Comparison of ENCODE assay signal across 10 cellular contexts in the genomic region with DNA sequence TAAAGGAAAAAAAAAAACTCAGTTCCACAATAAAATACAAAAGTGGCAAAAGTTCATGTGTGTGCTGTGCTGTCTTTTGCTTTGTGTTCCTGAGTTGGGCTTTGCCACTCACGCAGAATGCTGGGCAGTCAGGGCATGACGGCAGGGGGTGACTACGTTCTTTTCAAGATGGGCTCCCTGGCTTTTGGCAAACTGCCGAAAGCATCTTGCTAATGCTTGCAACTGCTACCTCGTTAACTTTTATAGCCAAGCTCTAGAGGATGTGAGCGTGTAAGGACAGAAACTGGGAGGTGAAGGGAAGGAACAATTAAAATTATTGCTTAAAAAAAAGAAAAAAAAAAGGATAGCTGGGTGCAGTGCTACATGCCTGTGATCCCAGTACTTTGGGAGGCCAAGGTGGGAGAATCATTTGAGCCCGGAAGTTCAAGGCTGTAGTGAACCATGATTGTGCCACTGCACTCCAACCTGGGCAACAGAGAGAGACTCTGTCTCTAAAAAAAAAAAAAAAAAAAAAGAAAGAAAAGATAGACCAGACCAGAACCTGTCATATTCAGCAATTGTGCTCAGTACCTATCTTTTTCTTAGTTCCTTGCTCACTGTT.
DNase-seq lines count a peak whose midpoint lies in the region; ATAC-seq and TF ChIP-seq lines count a peak whose summit lies in the region.
"Had no signal": no experiment of that assay in that cellular context is flagged by ENCODE, and none has a peak within 500 bp of the region (broad histone marks: within the 10 kb centered on the region; RNA-seq: fewer than 3 reads in every experiment).

No MANE protein-coding gene starts in this region.

- H3K9me3 ChIP-seq in gastrocnemius medialis: no peaks in the 10 kb centered on the region
- H3K9me3 ChIP-seq: upper lobe of left lung had no signal

- intact Hi-C loops in gastrocnemius medialis (cut with DNase I; ENCODE audit: low total_unique reads): no loop called here

- no peak for TF ChIP-seq CTCF in gastrocnemius medialis (IDR thresholded peaks at IDR 0.05 in 4 of 5, conservative IDR thresholded peaks at IDR 0.05 in 1 of 5)
- TF ChIP-seq CTCF in coronary artery (IDR thresholded peaks at IDR 0.05): no peak

- H3K4me3 ChIP-seq in gastrocnemius medialis (no peak overlapping the region), coronary artery (no peak overlapping the region)
- H3K4me3 ChIP-seq: upper lobe of left lung had no signal

- in situ Hi-C loops in gastrocnemius medialis (cut with MboI; ENCODE audit: low sequenced_read_pairs in 4 of 4): no loop called here

- no peak for ATAC-seq in HG02642 (IDR thresholded peaks at IDR 0.05; ENCODE audit: poor library complexity, unreplicated experiment)
- no peak for ATAC-seq in gastrocnemius medialis

- TF ChIP-seq POLR2A in gastrocnemius medialis (IDR thresholded peaks at IDR 0.05): no peak

- no peaks in the 10 kb centered on the region for H3K27me3 ChIP-seq in gastrocnemius medialis
- H3K27me3 ChIP-seq: upper lobe of left lung had no signal

- peaks cover 5 to 6% of the 10 kb centered on the region in 2 donors for H3K4me1 ChIP-seq in gastrocnemius medialis

- no peaks in the 10 kb centered on the region for H3K36me3 ChIP-seq in gastrocnemius medialis
- H3K36me3 ChIP-seq: upper lobe of left lung had no signal

- DNase-seq in DMS79 (lab: John Stamatoyannopoulos, UW) (peak; percentile 80), NCI-H1092 treated with DMSO at 0.1 percent for 48 hours (lab: John Stamatoyannopoulos, UW) (peak; percentile 67), T1000 (lab: John Stamatoyannopoulos, UW) (peak; percentile 26), midbrain (lab: John Stamatoyannopoulos, UW) (peak; percentile 41), gastrocnemius medialis (no peak), coronary artery (ENCODE audit: low spot score) (no peak)
- DNase-seq in NK-92 treated with Interleukin-12 subunit alpha and Interleukin-12 subunit beta, amount 100 ng/mL, for 24 hours (lab: John Stamatoyannopoulos, UW): no peak
- DNase-seq: effector memory CD4-positive, alpha-beta T cell; upper lobe of left lung had no signal

- no peak overlapping the region for H3K27ac ChIP-seq in gastrocnemius medialis
- no peak overlapping the region for H3K27ac ChIP-seq in coronary artery
- H3K27ac ChIP-seq: upper lobe of left lung had no signal

Comparison
In these comparisons a context has a peak if more than half of its experiments do, and no peak if none do; other contexts are left out.
1. DNase-seq: peak in DMS79 (single experiment), NCI-H1092 treated with DMSO at 0.1 percent for 48 hours (single experiment), T1000 (single experiment) and midbrain (single experiment); none in NK-92 treated with Interleukin-12 subunit alpha and Interleukin-12 subunit beta, amount 100 ng/mL, for 24 hours (single experiment), gastrocnemius medialis (0 of 2) and coronary artery (single experiment).